Comparison of ENCODE assay signal across 1 cellular context in the genomic region with DNA sequence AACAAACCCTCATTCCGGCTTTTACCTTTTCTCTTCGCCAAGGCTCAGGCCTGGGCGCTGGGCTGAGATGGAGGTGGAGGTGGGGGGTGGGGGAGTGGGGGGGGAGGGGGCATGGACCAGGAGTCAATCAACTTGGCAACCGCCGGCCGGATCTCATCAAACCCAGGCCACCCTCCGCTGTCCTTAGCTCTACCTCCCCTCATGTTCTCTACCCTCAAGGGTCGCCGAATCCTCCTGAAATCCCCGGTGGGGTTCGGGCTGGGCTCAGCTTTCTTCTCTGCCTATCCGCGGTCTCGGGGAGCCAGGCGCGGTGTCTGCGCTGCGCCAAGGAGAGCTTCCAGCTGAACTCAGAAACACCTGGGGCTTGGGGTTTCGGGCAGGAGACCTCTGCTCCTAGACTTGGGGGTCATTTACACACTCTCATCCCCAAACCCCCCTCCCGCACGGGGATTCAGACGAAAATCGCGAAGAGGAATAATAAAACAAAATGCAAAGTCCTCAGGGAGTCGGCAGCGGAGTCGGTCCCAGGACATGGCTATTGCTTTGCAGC.
TF ChIP-seq lines count a peak whose summit lies in the region.

No MANE protein-coding gene starts in this region.

TF ChIP-seq in H1, 55 proteins besides CTCF, POLR2A, EP300 and RAD21:
- peak; percentile 11 for TF ChIP-seq KDM4A (IDR thresholded peaks at IDR 0.05; ENCODE audit: low read depth, low read length, severe bottlenecking)
- no peak for TF ChIP-seq GTF2F1 (IDR thresholded peaks at IDR 0.05; ENCODE audit: borderline replicate concordance, low read depth, low read length)
